In the genomic region with DNA sequence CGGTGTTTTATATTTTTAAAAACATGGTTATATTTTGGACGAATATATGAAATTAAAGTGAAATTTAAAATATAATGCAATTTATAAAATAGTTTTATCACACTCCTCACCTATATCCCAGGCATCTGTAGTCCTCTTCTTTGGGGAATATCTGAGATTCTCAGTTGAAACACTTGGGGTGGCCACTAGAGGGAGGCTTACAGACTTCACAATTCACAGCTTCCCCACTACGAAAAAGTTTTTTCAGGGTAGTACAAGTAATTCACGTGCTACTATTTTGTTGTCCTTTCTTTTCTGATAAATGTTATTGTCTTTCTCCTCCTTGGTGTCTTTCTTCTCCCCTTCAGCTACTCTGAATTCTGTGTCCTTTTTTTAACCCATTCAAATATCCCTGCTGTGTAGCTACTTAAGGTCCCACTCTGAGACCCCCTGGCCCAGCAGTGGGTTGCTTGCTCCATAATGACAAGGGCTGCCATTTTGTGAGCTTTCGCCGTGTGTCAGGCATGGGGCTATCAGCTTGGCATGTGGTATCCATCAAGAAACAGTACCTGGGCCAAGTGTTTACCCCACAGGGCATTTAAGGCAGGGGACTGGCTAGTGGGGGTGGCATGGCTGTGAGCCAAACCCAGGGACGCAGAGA, we compare ENCODE assay signal across 9 cellular contexts. TPM values are rescaled to one million over a fixed set of nuclear protein-coding genes. Genes with fewer than 3 reads are reported as not detected.
DNase-seq lines count a peak whose midpoint lies in the region; ATAC-seq and TF ChIP-seq lines count a peak whose summit lies in the region.
"Had no signal": no experiment of that assay in that cellular context is flagged by ENCODE, and none has a peak within 500 bp of the region (broad histone marks: within the 10 kb centered on the region; RNA-seq: fewer than 3 reads in every experiment).

No MANE protein-coding gene starts in this region.

- TF ChIP-seq POLR2A in testis (IDR thresholded peaks at IDR 0.05): no peak

- intact Hi-C loops in testis (cut with DNase I; ENCODE audit: low total_unique reads): no loop called here

- no peaks in the 10 kb centered on the region for H3K79me2 ChIP-seq in OCI-LY3 (ENCODE audit: low read length)

- H3K4me2 ChIP-seq in OCI-LY3 (ENCODE audit: low read length): no peak overlapping the region

- H3K36me3 ChIP-seq in OCI-LY3 (replicated peaks; ENCODE audit: low read depth, low read length) (no peaks in the 10 kb centered on the region), testis (ENCODE audit: low read depth, missing control alignments) (no peaks in the 10 kb centered on the region)

- no peak for ATAC-seq in HG02884 (IDR thresholded peaks at IDR 0.05; ENCODE audit: unreplicated experiment)
- no peak for ATAC-seq in GM21360 (IDR thresholded peaks at IDR 0.05; ENCODE audit: unreplicated experiment)

- H3K9me3 ChIP-seq in OCI-LY3 (ENCODE audit: insufficient read depth, low read length) (no peaks in the 10 kb centered on the region), testis (no peaks in the 10 kb centered on the region)

- H3K4me3 ChIP-seq in OCI-LY3 (ENCODE audit: low read length) (no peak overlapping the region), fibroblast of mammary gland (ENCODE audit: control insufficient read depth, low read depth, low read length) (no peak overlapping the region), testis (no peak overlapping the region)

- H4K20me1 ChIP-seq in OCI-LY3 (ENCODE audit: insufficient read depth, low read length): no peaks in the 10 kb centered on the region

- H2AFZ ChIP-seq in OCI-LY3 (ENCODE audit: low read depth, low read length): no peak overlapping the region

- H3K27ac ChIP-seq in OCI-LY3 (ENCODE audit: low read length) (no peak overlapping the region), testis (no peak overlapping the region)

- no peak overlapping the region for H3K9ac ChIP-seq in OCI-LY3 (ENCODE audit: low read length)

- DNase-seq in SHP77 (lab: John Stamatoyannopoulos, UW) (peak; percentile 6 to 9), SHP77 treated with DMSO at 0.1 percent for 48 hours (lab: John Stamatoyannopoulos, UW) (no peak), fibroblast of mammary gland (ENCODE audit: low read depth) (peak; percentile 23), testis (no peak), anterior cingulate cortex (lab: John Stamatoyannopoulos, UW) (no peak)

- H3K4me1 ChIP-seq in OCI-LY3 (ENCODE audit: low read length): peaks cover under 1% of the 10 kb centered on the region
- no peaks in the 10 kb centered on the region for H3K4me1 ChIP-seq in testis

- peaks cover 28% of the 10 kb centered on the region for H3K27me3 ChIP-seq in OCI-LY3 (ENCODE audit: low read depth, low read length)
- H3K27me3 ChIP-seq in testis: no peaks in the 10 kb centered on the region

- TF ChIP-seq CTCF in OCI-LY3 (IDR thresholded peaks at IDR 0.05; ENCODE audit: low read depth, low read length) (peak; percentile 67), fibroblast of mammary gland (conservative IDR thresholded peaks at IDR 0.05; ENCODE audit: control insufficient read depth, insufficient read depth, low read depth, low read length) (peak; percentile 51), testis (IDR thresholded peaks at IDR 0.05) (peak in 2 of 3 experiments; percentile 40 to 64)

- WGBS in testis, 2 donors: 52 to 58% methylated on average over 7 of the region's 7 CpGs

RNA-seq across cellular contexts. Expression of gene PHACTR3, which starts 43.6 kb away (rescaled TPM):
- total RNA-seq in testis: 1 to 10 TPM in 1 of 2 donors, under 1 TPM in 1; 0.94 to 1.2 TPM
- 1.1 TPM for polyA plus RNA-seq in testis (ENCODE audit: insufficient read depth, low read depth, low replicate concordance)
- total RNA-seq: T-helper 1 cell treated with Interleukin-12 subunit alpha and Interleukin-12 subunit beta and Interleukin-4 antibody, amounts not matched to agents 30 ng/mL and 1 ng/mL, for 36 hours had no signal

Comparison
In these comparisons a context has a peak if more than half of its experiments do, and no peak if none do; other contexts are left out.
1. DNase-seq: peak in SHP77 (2 of 2) and fibroblast of mammary gland (single experiment); none in SHP77 treated with DMSO at 0.1 percent for 48 hours (single experiment), testis (single experiment) and anterior cingulate cortex (0 of 58).
2. Peak in every context shown above with its lines, with median percentiles within 50 percentile points of each other: CTCF ChIP-seq.